Comparison of ENCODE assay signal across 11 cellular contexts in genomic region chr14:23362200-23362599, GRCh38.
A peak's percentile ranks its signal among the peaks of the same experiment; 100 is the strongest.
DNase-seq lines count a peak whose midpoint lies in the region; ATAC-seq and TF ChIP-seq lines count a peak whose summit lies in the region.
"Had no signal": no experiment of that assay in that cellular context is flagged by ENCODE, and none has a peak within 500 bp of the region (broad histone marks: within the 10 kb centered on the region; RNA-seq: fewer than 3 reads in every experiment).

No MANE protein-coding gene starts in this region.

- H3K27me3 ChIP-seq in tibial artery = no peaks in the 10 kb centered on the region

- H3K4me1 ChIP-seq in tibial artery = peaks cover 0 to 60% (median 21%) of the 10 kb centered on the region in 4 donors

- H3K27ac ChIP-seq in tibial artery = peak overlapping the region in 1 of 2 donors; percentile 6

- intact Hi-C loops in tibial artery (cut with DNase I; ENCODE audit: low total_unique reads) = no loop called here

- TF ChIP-seq CTCF in choroid plexus epithelial cell (conservative IDR thresholded peaks at IDR 0.05; ENCODE audit: low read depth, low read length) (peak; percentile 53), tibial artery (IDR thresholded peaks at IDR 0.05) (no peak)

- H3K36me3 ChIP-seq in tibial artery = peaks cover 9 to 38% (median 10%) of the 10 kb centered on the region in 3 donors

- H3K9me3 ChIP-seq in tibial artery = no peaks in the 10 kb centered on the region

- no peak for ATAC-seq in GM18511 (IDR thresholded peaks at IDR 0.05; ENCODE audit: unreplicated experiment)
- ATAC-seq in GM18858 (IDR thresholded peaks at IDR 0.05; ENCODE audit: unreplicated experiment) = no peak
- ATAC-seq: effector memory CD8-positive, alpha-beta T cell had no signal

- DNase-seq in HuH-7 (ENCODE audit: low spot score) = peak; percentile 46
- peak; percentile 41 for DNase-seq in choroid plexus epithelial cell (ENCODE audit: low read depth)
- peak; percentile 39 for DNase-seq in pons (ENCODE audit: low spot score)
- DNase-seq in tibial artery = no peak
- DNase-seq: activated T-cell treated with anti-CD3 and anti-CD28 coated beads, Interleukin-2, amount 50 U/mL, for 1 hour; effector memory CD8-positive, alpha-beta T cell; NCI-H2081 treated with DMSO at 0.1 percent for 48 hours; SW 1271 had no signal

- H3K4me3 ChIP-seq in choroid plexus epithelial cell (ENCODE audit: low read depth, low read length) = no peak overlapping the region
- H3K4me3 ChIP-seq in tibial artery = no peak overlapping the region
- H3K4me3 ChIP-seq: lung had no signal

Comparison
In these comparisons a context has a peak if more than half of its experiments do, and no peak if none do; other contexts are left out.
1. DNase-seq: peak in HuH-7 (single experiment), choroid plexus epithelial cell (single experiment) and pons (single experiment); none in tibial artery (0 of 2).